8 cellular contexts compared by ENCODE assay signal in the genomic region with DNA sequence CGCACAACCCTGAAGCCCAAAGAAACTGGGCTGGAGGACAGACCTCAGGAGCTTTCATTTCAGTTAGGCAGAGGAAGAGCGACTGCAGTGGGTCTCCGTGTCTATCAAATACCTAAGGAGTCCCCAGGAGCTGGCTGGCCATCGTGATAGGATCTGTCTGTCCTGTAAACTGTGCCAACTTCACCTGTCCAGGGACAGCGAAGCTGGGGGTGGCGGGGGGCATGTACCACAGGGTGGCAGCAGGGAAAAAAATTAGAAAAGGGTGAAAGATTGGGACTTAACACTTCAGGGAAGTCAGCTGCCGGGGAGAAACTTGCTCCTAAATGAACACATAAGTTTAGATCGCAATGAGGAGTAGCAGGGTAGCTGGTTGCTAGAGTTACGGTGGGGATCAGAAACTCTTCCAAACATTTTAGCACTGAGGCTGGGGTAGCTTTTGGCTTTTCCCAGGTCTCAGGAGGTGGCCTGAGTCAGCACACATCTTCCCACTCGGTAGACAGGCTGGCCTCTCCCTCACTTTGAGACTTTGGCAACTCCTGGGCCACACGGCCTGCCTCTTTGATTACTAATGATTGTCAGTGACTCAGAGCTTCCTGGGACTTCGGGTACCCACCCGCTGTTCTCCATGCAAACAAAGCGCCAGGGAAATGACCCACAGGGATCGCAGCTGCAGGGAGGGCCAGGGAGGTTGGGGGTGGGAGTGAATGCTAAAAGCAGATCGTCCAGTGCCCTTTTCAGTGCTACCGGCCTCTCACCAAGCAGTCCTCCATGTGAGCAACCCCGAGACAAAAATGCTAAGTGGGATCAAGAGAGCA. TPM values are rescaled to one million over a fixed set of nuclear protein-coding genes. Genes with fewer than 3 reads are reported as not detected.
DNase-seq lines count a peak whose midpoint lies in the region; ATAC-seq and TF ChIP-seq lines count a peak whose summit lies in the region.

No MANE protein-coding gene starts in this region.

- ATAC-seq in CD4-positive, CD25-positive, alpha-beta regulatory T cell (ENCODE audit: low read depth in 2 of 2) = no peak
- no peak for ATAC-seq in HG02884 (IDR thresholded peaks at IDR 0.05; ENCODE audit: unreplicated experiment)

- H3K36me3 ChIP-seq in CD4-positive, CD25-positive, alpha-beta regulatory T cell (ENCODE audit: control insufficient read depth, insufficient read depth, low read length) = peaks cover 4% of the 10 kb centered on the region

- peaks cover 46% of the 10 kb centered on the region for H3K4me1 ChIP-seq in CD4-positive, CD25-positive, alpha-beta regulatory T cell (ENCODE audit: control insufficient read depth, insufficient read depth, low read length, poor library complexity, severe bottlenecking)

- H3K9me3 Mint-ChIP-seq in CD4-positive, CD25-positive, alpha-beta regulatory T cell = no peaks in the 10 kb centered on the region
- H3K9me3 Mint-ChIP-seq in IgD-negative memory B cell = no peaks in the 10 kb centered on the region
- H3K9me3 Mint-ChIP-seq in endothelial cell (ENCODE audit: unreplicated experiment) = no peaks in the 10 kb centered on the region

- no peaks in the 10 kb centered on the region for H3K27me3 ChIP-seq in CD4-positive, CD25-positive, alpha-beta regulatory T cell (ENCODE audit: control insufficient read depth, insufficient read depth, low read length)

- peak overlapping the region; percentile 94 to 99 (median 99) for H3K27ac Mint-ChIP-seq in CD4-positive, CD25-positive, alpha-beta regulatory T cell
- H3K27ac Mint-ChIP-seq in IgD-negative memory B cell = peak overlapping the region in 2 of 3 donors; percentile 67 to 95
- H3K27ac Mint-ChIP-seq in endothelial cell (ENCODE audit: unreplicated experiment) = peak overlapping the region; percentile 38

- no peak for TF ChIP-seq CTCF in VCaP (conservative IDR thresholded peaks at IDR 0.05)
- TF ChIP-seq CTCF in endothelial cell (IDR thresholded peaks at IDR 0.05; ENCODE audit: unreplicated experiment) = no peak
- TF ChIP-seq CTCF in GM13977 (IDR thresholded peaks at IDR 0.05; ENCODE audit: extremely low read depth, insufficient read depth, missing control alignments) = no peak

- peak overlapping the region; percentile 69 for H3K4me3 ChIP-seq in CD4-positive, CD25-positive, alpha-beta regulatory T cell (ENCODE audit: low read depth, low read length)

- peaks cover 16% of the 10 kb centered on the region for H3K36me3 Mint-ChIP-seq in CD4-positive, CD25-positive, alpha-beta regulatory T cell
- no peaks in the 10 kb centered on the region for H3K36me3 Mint-ChIP-seq in IgD-negative memory B cell
- H3K36me3 Mint-ChIP-seq in endothelial cell (ENCODE audit: low read depth, unreplicated experiment) = no peaks in the 10 kb centered on the region

- no peaks in the 10 kb centered on the region for H3K9me3 ChIP-seq in CD4-positive, CD25-positive, alpha-beta regulatory T cell (ENCODE audit: control insufficient read depth in 2 of 2, low read length in 2 of 2)

- in situ Hi-C loops in GM13977 (cut with MboI; ENCODE audit: low pct_unique_long_range_greater_than_20kb, low sequenced_read_pairs, unreplicated experiment) = no loop called here

- peak overlapping the region; percentile 95 for H3K27ac ChIP-seq in CD4-positive, CD25-positive, alpha-beta regulatory T cell (ENCODE audit: insufficient read depth, low read length, poor library complexity, severe bottlenecking)
- H3K27ac ChIP-seq in VCaP = peak overlapping the region; percentile 95

- DNase-seq in CD4-positive, CD25-positive, alpha-beta regulatory T cell = no peak
- no peak for DNase-seq in endothelial cell (ENCODE audit: low spot score)
- DNase-seq in midbrain (lab: John Stamatoyannopoulos, UW) = peak; percentile 80
- peak; percentile 96 for DNase-seq in stromal cell of bone marrow (ENCODE audit: low read depth)
- no peak for DNase-seq in GM13977 (ENCODE audit: low spot score)

- peaks cover 15 to 59% (median 37%) of the 10 kb centered on the region in 4 donors for H3K4me1 Mint-ChIP-seq in CD4-positive, CD25-positive, alpha-beta regulatory T cell
- H3K4me1 Mint-ChIP-seq in IgD-negative memory B cell (peaks cover 21 to 31% (median 28%) of the 10 kb centered on the region in 3 donors), endothelial cell (ENCODE audit: unreplicated experiment) (peaks cover 39% of the 10 kb centered on the region)

- H3K27me3 Mint-ChIP-seq in CD4-positive, CD25-positive, alpha-beta regulatory T cell = no peaks in the 10 kb centered on the region
- H3K27me3 Mint-ChIP-seq in IgD-negative memory B cell = no peaks in the 10 kb centered on the region
- peaks cover 5% of the 10 kb centered on the region for H3K27me3 Mint-ChIP-seq in endothelial cell (ENCODE audit: unreplicated experiment)

- H3K4me3 Mint-ChIP-seq in CD4-positive, CD25-positive, alpha-beta regulatory T cell = peak overlapping the region; percentile 95 to 99 (median 99)
- H3K4me3 Mint-ChIP-seq in IgD-negative memory B cell = peak overlapping the region; percentile 91 to 99 (median 96)
- H3K4me3 Mint-ChIP-seq in endothelial cell (ENCODE audit: unreplicated experiment) = peak overlapping the region; percentile 91

RNA-seq across cellular contexts. Expression of a gene that starts 2.9 kb away (rescaled TPM):
- total RNA-seq in CD4-positive, CD25-positive, alpha-beta regulatory T cell = 111 TPM
- polyA plus RNA-seq in CD4-positive, CD25-positive, alpha-beta regulatory T cell = 10 to 100 TPM; 38.3 to 48.9 (median 43.8) TPM
- 27.8 TPM for polyA plus RNA-seq in IgD-negative memory B cell
- 30.2 TPM for total RNA-seq in endothelial cell (ENCODE audit: unreplicated experiment)

RNA-seq across cellular contexts. Expression of a gene that starts 25.9 kb away (rescaled TPM):
- total RNA-seq in CD4-positive, CD25-positive, alpha-beta regulatory T cell = 69.0 TPM
- polyA plus RNA-seq in CD4-positive, CD25-positive, alpha-beta regulatory T cell = 1 to 10 TPM; 3.1 to 5.8 (median 3.7) TPM
- polyA plus RNA-seq in IgD-negative memory B cell = 1.1 TPM
- total RNA-seq in endothelial cell (ENCODE audit: unreplicated experiment) = 3.9 TPM

RNA-seq across cellular contexts. Expression of a gene that starts 35.5 kb away (rescaled TPM):
- 13.1 TPM for total RNA-seq in CD4-positive, CD25-positive, alpha-beta regulatory T cell
- under 1 TPM; 0.23 to 0.50 (median 0.42) TPM for polyA plus RNA-seq in CD4-positive, CD25-positive, alpha-beta regulatory T cell
- polyA plus RNA-seq in IgD-negative memory B cell = 0.20 TPM
- 39.1 TPM for total RNA-seq in endothelial cell (ENCODE audit: unreplicated experiment)

RNA-seq across cellular contexts. Expression of a gene that starts 49.1 kb away (rescaled TPM):
- total RNA-seq in CD4-positive, CD25-positive, alpha-beta regulatory T cell = not detected
- polyA plus RNA-seq in CD4-positive, CD25-positive, alpha-beta regulatory T cell = not detected
- polyA plus RNA-seq in IgD-negative memory B cell = not detected
- total RNA-seq in endothelial cell (ENCODE audit: unreplicated experiment) = not detected

Comparison
In these comparisons a context has a peak if more than half of its experiments do, and no peak if none do; other contexts are left out.
1. DNase-seq: peak in midbrain (single experiment) and stromal cell of bone marrow (single experiment); none in CD4-positive, CD25-positive, alpha-beta regulatory T cell (0 of 3), endothelial cell (single experiment) and GM13977 (single experiment).
2. H3K27ac Mint-ChIP-seq: peak in every context shown above with its lines; median percentile 99 in CD4-positive, CD25-positive, alpha-beta regulatory T cell; 81 in IgD-negative memory B cell; 38 in endothelial cell.
3. RNA of a gene that starts 25.9 kb away (total RNA-seq): 69.0 TPM in CD4-positive, CD25-positive, alpha-beta regulatory T cell (single experiment); 3.9 TPM in endothelial cell (single experiment); every median in the first group is over 10 times any median in the second.
4. Peak in every context shown above with its lines, with median percentiles within 50 percentile points of each other: H3K4me3 Mint-ChIP-seq.